In the genomic region with DNA sequence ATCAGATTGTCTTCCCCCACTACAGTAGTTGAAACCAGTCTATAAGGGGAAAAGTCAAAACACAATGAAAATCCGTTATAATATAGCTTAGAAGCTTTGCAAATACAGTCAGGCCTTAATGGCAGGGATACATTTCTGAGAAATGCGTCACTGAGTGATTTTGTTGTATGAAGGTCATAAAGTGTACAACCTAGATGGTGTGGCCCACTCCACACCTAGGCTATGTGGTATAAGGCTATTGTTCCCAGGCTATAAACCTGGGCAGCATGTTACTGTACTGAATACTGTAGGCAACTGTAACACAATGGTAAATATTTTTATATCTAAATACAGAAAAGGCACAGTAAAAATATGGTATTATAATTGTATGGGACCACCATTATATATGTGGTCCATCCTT, we compare ENCODE assay signal across 34 cellular contexts.
"Had no signal": no experiment of that assay in that cellular context is flagged by ENCODE, and none has a peak within 500 bp of the region (broad histone marks: within the 10 kb centered on the region; RNA-seq: fewer than 3 reads in every experiment).

No MANE protein-coding gene starts in this region.

- H3K9ac ChIP-seq: KMS-11 had no signal

- H3K4me3 ChIP-seq: MG63 had no signal

- DNase-seq: Karpas-422, Kasumi-1, MG63, MV-4-11, NCI-H1048, NCI-H1092, NCI-H1092 treated with DMSO at 0.1 percent for 48 hours, NCI-H1105, NCI-H1105 treated with DMSO at 0.1 percent for 48 hours, NCI-H1417, NCI-H1417 treated with DMSO at 0.1 percent for 48 hours, NCI-H1436, NCI-H1436 treated with DMSO at 0.1 percent for 48 hours, NCI-H146, NCI-H1694, NCI-H1694 treated with DMSO at 0.1 percent for 48 hours, NCI-H187, NCI-H187 treated with DMSO at 0.1 percent for 48 hours, NCI-H1930, NCI-H2029, NCI-H2029 treated with DMSO at 0.1 percent for 48 hours, NCI-H2081, NCI-H2081 treated with DMSO at 0.1 percent for 48 hours, NCI-H2107, NCI-H2171, NCI-H2171 treated with DMSO at 0.1 percent for 48 hours, NCI-H2227 treated with DMSO at 0.1 percent for 48 hours, NCI-H226, NCI-H345, NCI-H446, NCI-H446 treated with DMSO at 0.1 percent for 48 hours, NCI-H510A, NCI-H510A treated with DMSO at 0.1 percent for 48 hours had no signal

- H3K36me3 ChIP-seq: MG63 had no signal

- H3K27me3 ChIP-seq: MG63 had no signal

- H3K4me2 ChIP-seq: KMS-11 had no signal

- H3K27ac ChIP-seq: KMS-11 had no signal

- H3K9me3 ChIP-seq: MG63 had no signal
